Comparison of ENCODE assay signal across 18 cellular contexts in genomic region chr18:41972067-41973000, GRCh38. TPM values are rescaled to one million over a fixed set of nuclear protein-coding genes. Genes with fewer than 3 reads are reported as not detected.
DNase-seq lines count a peak whose midpoint lies in the region; ATAC-seq, FAIRE-seq and TF ChIP-seq lines count a peak whose summit lies in the region.
"Had no signal": no experiment of that assay in that cellular context is flagged by ENCODE, and none has a peak within 500 bp of the region (broad histone marks: within the 10 kb centered on the region; RNA-seq: fewer than 3 reads in every experiment).

No MANE protein-coding gene starts in this region.

- no peak overlapping the region for H3K27ac Mint-ChIP-seq in stimulated activated effector memory CD8-positive, alpha-beta T cell treated with anti-CD3 and anti-CD28 coated beads, Interleukin-12 subunit alpha, Interleukin-12 subunit beta, amount 100 ng/mL, for 72 hours
- no peak overlapping the region for H3K27ac Mint-ChIP-seq in activated CD4-positive, alpha-beta T cell treated with anti-CD3 and anti-CD28 coated beads, Interleukin-2, amount 10 ng/mL, durations not matched to agents 24 days and 14 days
- no peak overlapping the region for H3K27ac Mint-ChIP-seq in activated CD4-positive, alpha-beta memory T cell treated with anti-CD3 and anti-CD28 coated beads for 36 hours
- H3K27ac Mint-ChIP-seq: H9 had no signal

- no peak for ATAC-seq in HepG2
- ATAC-seq in right lobe of liver, result no peak
- ATAC-seq in stimulated activated effector memory CD8-positive, alpha-beta T cell treated with anti-CD3 and anti-CD28 coated beads, Interleukin-12 subunit alpha, Interleukin-12 subunit beta, amount 100 ng/mL, for 72 hours, result peak; percentile 37
- no peak for ATAC-seq in mucosa of descending colon

- no peak overlapping the region for H2BK20ac ChIP-seq in H1 (ENCODE audit: low read length)

- DNase-seq in HepG2 (ENCODE audit: low spot score) (no peak), right lobe of liver (no peak), LHCN-M2 (ENCODE audit: low read depth) (peak; percentile 88), H1 (ENCODE audit: low read depth in 1 of 2, low spot score in 2 of 2) (no peak), mucosa of descending colon (no peak)
- no peak for DNase-seq in stimulated activated effector memory CD8-positive, alpha-beta T cell treated with anti-CD3 and anti-CD28 coated beads, Interleukin-12 subunit alpha, Interleukin-12 subunit beta, amount 100 ng/mL, for 72 hours (ENCODE audit: low spot score in 2 of 2)
- DNase-seq in activated CD4-positive, alpha-beta T cell treated with anti-CD3 and anti-CD28 coated beads, Interleukin-2, amount 10 ng/mL, durations not matched to agents 24 days and 14 days, result no peak
- DNase-seq in activated CD4-positive, alpha-beta memory T cell treated with anti-CD3 and anti-CD28 coated beads for 36 hours, result no peak
- DNase-seq: activated CD4-positive, alpha-beta T cell treated with anti-CD3 and anti-CD28 coated beads for 4 hours; activated T-cell treated with anti-CD3 and anti-CD28 coated beads, Interleukin-2, amount 50 U/mL, for 48 hours; foreskin melanocyte; H9; NCI-H2227 treated with DMSO at 0.1 percent for 48 hours; PC-9; retina; stimulated activated CD4-positive, alpha-beta T cell treated with anti-CD3 and anti-CD28 coated beads, Interleukin-4, amount 100 ng/mL, for 24 hours; stimulated activated naive CD4-positive, alpha-beta T cell treated with Interleukin-2 at 50 U/mL for 16 hours had no signal

- H3K4me3 Mint-ChIP-seq in stimulated activated effector memory CD8-positive, alpha-beta T cell treated with anti-CD3 and anti-CD28 coated beads, Interleukin-12 subunit alpha, Interleukin-12 subunit beta, amount 100 ng/mL, for 72 hours, result no peak overlapping the region
- H3K4me3 Mint-ChIP-seq in activated CD4-positive, alpha-beta T cell treated with anti-CD3 and anti-CD28 coated beads, Interleukin-2, amount 10 ng/mL, durations not matched to agents 24 days and 14 days, result no peak overlapping the region
- H3K4me3 Mint-ChIP-seq in activated CD4-positive, alpha-beta memory T cell treated with anti-CD3 and anti-CD28 coated beads for 36 hours, result no peak overlapping the region
- H3K4me3 Mint-ChIP-seq: H9 had no signal

- intact Hi-C loops in HepG2 (cut with micrococcal nuclease; ENCODE audit: unreplicated experiment) (no loop called here), right lobe of liver (cut with DNase I) (no loop called here), mucosa of descending colon (cut with DNase I, micrococcal nuclease) (no loop called here)
- intact Hi-C loops in activated CD4-positive, alpha-beta T cell treated with anti-CD3 and anti-CD28 coated beads, Interleukin-2, amount 10 ng/mL, durations not matched to agents 24 days and 14 days (cut with micrococcal nuclease), result no loop called here
- intact Hi-C loops in activated CD4-positive, alpha-beta memory T cell treated with anti-CD3 and anti-CD28 coated beads for 36 hours (cut with micrococcal nuclease), result loop anchor here (1.0 kb wide), 1 partner anchor 17 kb away; the partner anchor contains the start of gene PIK3C3

- no peak overlapping the region for H2AK5ac ChIP-seq in H1 (ENCODE audit: low read depth, low read length)

- H2AFZ ChIP-seq in HepG2 (ENCODE audit: low read length) (no peak overlapping the region), H1 (ENCODE audit: low read length) (no peak overlapping the region)
- H2AFZ ChIP-seq: PC-9 had no signal

- H3K27me3 Mint-ChIP-seq in activated CD4-positive, alpha-beta T cell treated with anti-CD3 and anti-CD28 coated beads, Interleukin-2, amount 10 ng/mL, durations not matched to agents 24 days and 14 days, result no peaks in the 10 kb centered on the region
- H3K27me3 Mint-ChIP-seq in activated CD4-positive, alpha-beta memory T cell treated with anti-CD3 and anti-CD28 coated beads for 36 hours, result no peaks in the 10 kb centered on the region

- H4K5ac ChIP-seq in H1 (ENCODE audit: insufficient read length, low read depth, low read length), result no peak overlapping the region

- no peak overlapping the region for H3K23ac ChIP-seq in H1 (ENCODE audit: insufficient read length)

- POLR2A ChIA-PET in HepG2 (lab: Yijun Ruan, JAX) (no interaction called here), H1 (lab: Charles Lee; ENCODE audit: partially characterized antibody) (no interaction called here)
- POLR2A ChIA-PET in activated CD4-positive, alpha-beta memory T cell treated with anti-CD3 and anti-CD28 coated beads for 36 hours (lab: Charles Lee), result interaction anchor here (1.1 kb wide), 1 partner anchor 11 kb away, joined by 4 read pairs; no protein-coding TSS in a partner anchor

- H3K36me3 ChIP-seq in HepG2 (replicated peaks in 1 of 2; ENCODE audit: control insufficient read depth in 1 of 2, insufficient read depth in 2 of 2, low read length in 2 of 2) (peaks cover 2 to 24% of the 10 kb centered on the region in 2 experiments), right lobe of liver (peaks cover 0 to 11% (median 7%) of the 10 kb centered on the region in 4 donors), H1 (ENCODE audit: control insufficient read depth in 2 of 4, insufficient read depth in 4 of 4, low read length in 3 of 4) (peaks cover 2 to 20% (median 6%) of the 10 kb centered on the region in 4 experiments; a peak in 7 of 8 replicates), mucosa of descending colon (ENCODE audit: low read depth) (no peaks in the 10 kb centered on the region)

- H3K9me3 ChIP-seq in HepG2 (ENCODE audit: low read length) (no peaks in the 10 kb centered on the region), right lobe of liver (no peaks in the 10 kb centered on the region), H1 (ENCODE audit: insufficient read depth in 2 of 2, low read depth in 1 of 2, low read length in 1 of 2) (no peaks in the 10 kb centered on the region), mucosa of descending colon (no peaks in the 10 kb centered on the region)
- H3K9me3 ChIP-seq: ascending aorta had no signal

- no peak overlapping the region for H2BK12ac ChIP-seq in H1 (ENCODE audit: low read depth, low read length)

- H3K9ac ChIP-seq in HepG2 (ENCODE audit: insufficient read depth, low read depth, low read length), result no peak overlapping the region
- no peak overlapping the region for H3K9ac ChIP-seq in H1 (replicated peaks in 1 of 4; ENCODE audit: extremely low read depth in 1 of 4, low read depth in 3 of 4, low read length in 3 of 4)

- TF ChIP-seq RAD21 in HepG2 (CRISPR knock-in tag; IDR thresholded peaks at IDR 0.05) (no peak), H1 (IDR thresholded peaks at IDR 0.05 in 1 of 2, conservative IDR thresholded peaks at IDR 0.05 in 1 of 2; ENCODE audit: low read depth in 2 of 2, low read length in 2 of 2) (no peak)

- peaks cover 35% of the 10 kb centered on the region for H3K4me1 Mint-ChIP-seq in stimulated activated effector memory CD8-positive, alpha-beta T cell treated with anti-CD3 and anti-CD28 coated beads, Interleukin-12 subunit alpha, Interleukin-12 subunit beta, amount 100 ng/mL, for 72 hours
- H3K4me1 Mint-ChIP-seq in activated CD4-positive, alpha-beta T cell treated with anti-CD3 and anti-CD28 coated beads, Interleukin-2, amount 10 ng/mL, durations not matched to agents 24 days and 14 days, result peaks cover 22% of the 10 kb centered on the region
- H3K4me1 Mint-ChIP-seq in activated CD4-positive, alpha-beta memory T cell treated with anti-CD3 and anti-CD28 coated beads for 36 hours (ENCODE audit: low read depth), result peaks cover 31% of the 10 kb centered on the region
- H3K4me1 Mint-ChIP-seq: H9 had no signal

- H3K79me2 ChIP-seq in HepG2 (ENCODE audit: insufficient read depth, low read length) (peaks cover 1% of the 10 kb centered on the region), H1 (ENCODE audit: control insufficient read depth in 1 of 2, insufficient read depth in 2 of 2, low read length in 2 of 2) (peaks cover 0 to 12% of the 10 kb centered on the region in 2 experiments; a peak in 1 of 4 replicates)

- H4K91ac ChIP-seq in H1 (replicated peaks; ENCODE audit: insufficient read length, low read length), result no peak overlapping the region

- 83% methylated on average over 4 of the region's 4 CpGs for WGBS in HepG2 (ENCODE audit: low lambda C conversion rate)
- 61% methylated on average over 4 of the region's 4 CpGs for WGBS in right lobe of liver (ENCODE audit: insufficient coverage, low coverage, low lambda C conversion rate, missing lambda C conversion rate)
- WGBS in H1 (ENCODE audit: extremely low coverage in 1 of 2, insufficient coverage in 1 of 2, insufficient read length in 1 of 2, insufficient replicate concordance in 2 of 2, low coverage in 1 of 2, low lambda C conversion rate in 2 of 2, missing lambda C conversion rate in 1 of 2), 2 experiments, result 86% methylated on average over 4 of the region's 4 CpGs; no CpG with 5 or more reads in 1 of the 2 experiments

- no peaks in the 10 kb centered on the region for H3K9me3 Mint-ChIP-seq in stimulated activated effector memory CD8-positive, alpha-beta T cell treated with anti-CD3 and anti-CD28 coated beads, Interleukin-12 subunit alpha, Interleukin-12 subunit beta, amount 100 ng/mL, for 72 hours
- H3K9me3 Mint-ChIP-seq in activated CD4-positive, alpha-beta T cell treated with anti-CD3 and anti-CD28 coated beads, Interleukin-2, amount 10 ng/mL, durations not matched to agents 24 days and 14 days, result no peaks in the 10 kb centered on the region
- no peaks in the 10 kb centered on the region for H3K9me3 Mint-ChIP-seq in activated CD4-positive, alpha-beta memory T cell treated with anti-CD3 and anti-CD28 coated beads for 36 hours
- H3K9me3 Mint-ChIP-seq: H9 had no signal

- no peak for TF ChIP-seq POLR2A in HepG2 (IDR thresholded peaks at IDR 0.05; ENCODE audit: insufficient read depth in 1 of 2, low read depth in 2 of 2, low read length in 2 of 2)
- TF ChIP-seq POLR2A in right lobe of liver (IDR thresholded peaks at IDR 0.05), result no peak
- no peak for TF ChIP-seq POLR2A in H1 (IDR thresholded peaks at IDR 0.05; ENCODE audit: control extremely low read depth in 1 of 2, low read depth in 2 of 2, low read length in 2 of 2)

- H3K56ac ChIP-seq in H1 (replicated peaks; ENCODE audit: insufficient read length, low read depth, low read length), result no peak overlapping the region

- CTCF ChIA-PET in HepG2 (lab: Yijun Ruan, JAX; ENCODE audit: low intra/inter-chr PET ratio, low total read pairs) (no interaction called here), H1 (lab: Charles Lee; ENCODE audit: partially characterized antibody) (interaction anchor here (1.5 kb wide), 1 partner anchor 55 kb away, joined by 4 read pairs; no protein-coding TSS in a partner anchor)
- CTCF ChIA-PET in activated CD4-positive, alpha-beta memory T cell treated with anti-CD3 and anti-CD28 coated beads for 36 hours (lab: Charles Lee), result interaction anchor here (1.5 to 1.9 kb wide), 2 partner anchors 11 to 56 kb away, joined by 3 to 9 read pairs; no protein-coding TSS in a partner anchor

- H3K79me1 ChIP-seq in H1 (ENCODE audit: low read depth, low read length), result peaks cover 3% of the 10 kb centered on the region; the same call in 1 of the 2 replicates

- peaks cover 5% of the 10 kb centered on the region; the same call in 1 of the 2 replicates for H4K20me1 ChIP-seq in HepG2 (ENCODE audit: insufficient read depth, low read length)
- H4K20me1 ChIP-seq in H1 (replicated peaks in 1 of 2; ENCODE audit: control insufficient read depth in 1 of 2, insufficient read depth in 2 of 2, low read length in 2 of 2), result peaks cover 2 to 4% of the 10 kb centered on the region in 2 experiments

- TF ChIP-seq EP300 in HepG2 (IDR thresholded peaks at IDR 0.05; ENCODE audit: low read depth in 2 of 2, low read length in 2 of 2), result no peak
- TF ChIP-seq EP300 in HepG2 (CRISPR knock-in tag; IDR thresholded peaks at IDR 0.05; ENCODE audit: borderline replicate concordance), result no peak
- TF ChIP-seq EP300 in H1 (IDR thresholded peaks at IDR 0.05; ENCODE audit: borderline replicate concordance in 1 of 2, low read depth in 2 of 2, low read length in 2 of 2), result no peak

- in situ Hi-C loops in HepG2 (cut with HindIII; ENCODE audit: extremely low pct_ligation_motif_present, low pct_unique_long_range_greater_than_20kb), result no loop called here

- H3K4me3 ChIP-seq in HepG2 (replicated peaks in 1 of 3; ENCODE audit: insufficient read depth in 1 of 3, low read depth in 2 of 3, low read length in 3 of 3) (no peak overlapping the region), right lobe of liver (no peak overlapping the region), H1 (ENCODE audit: extremely low read depth in 1 of 4, insufficient read depth in 2 of 4, low read depth in 3 of 4, low read length in 4 of 4) (no peak overlapping the region), mucosa of descending colon (no peak overlapping the region)
- H3K4me3 ChIP-seq: ascending aorta, PC-9 had no signal

- FAIRE-seq in HepG2 (lab: Jason Lieb, UNC), result no peak
- FAIRE-seq in H1 (lab: Jason Lieb, UNC), result no peak

- no peaks in the 10 kb centered on the region for H3K23me2 ChIP-seq in H1 (ENCODE audit: low read depth, low read length)

- H3K27ac ChIP-seq in HepG2 (ENCODE audit: extremely low read length, insufficient read depth, low read length) (no peak overlapping the region), right lobe of liver (no peak overlapping the region), H1 (ENCODE audit: low read depth, low read length) (no peak overlapping the region)
- H3K27ac ChIP-seq: ascending aorta, PC-9 had no signal

- H2BK15ac ChIP-seq in H1 (ENCODE audit: low read length), result no peak overlapping the region

- H3K4me2 ChIP-seq in HepG2 (ENCODE audit: low read depth, low read length) (no peak overlapping the region), H1 (ENCODE audit: insufficient read depth in 1 of 2, low read depth in 2 of 2, low read length in 2 of 2) (no peak overlapping the region)
- H3K4me2 ChIP-seq: PC-9 had no signal

- no peak for TF ChIP-seq CTCF in HepG2 (CRISPR knock-in tag; IDR thresholded peaks at IDR 0.05)
- no peak for TF ChIP-seq CTCF in right lobe of liver (IDR thresholded peaks at IDR 0.05)
- TF ChIP-seq CTCF in H1 (IDR thresholded peaks at IDR 0.05; ENCODE audit: control extremely low read depth in 1 of 3, insufficient read depth in 1 of 3, low read depth in 1 of 3, low read length in 3 of 3), result no peak
- no peak for TF ChIP-seq CTCF in mucosa of descending colon (IDR thresholded peaks at IDR 0.05)

- BruUV-seq in HepG2 (replicated peaks; lab: Mats Ljungman, UMichigan), result no TSS peak

- peaks cover 78% of the 10 kb centered on the region for H3K36me3 Mint-ChIP-seq in stimulated activated effector memory CD8-positive, alpha-beta T cell treated with anti-CD3 and anti-CD28 coated beads, Interleukin-12 subunit alpha, Interleukin-12 subunit beta, amount 100 ng/mL, for 72 hours
- peaks cover 36% of the 10 kb centered on the region for H3K36me3 Mint-ChIP-seq in activated CD4-positive, alpha-beta T cell treated with anti-CD3 and anti-CD28 coated beads, Interleukin-2, amount 10 ng/mL, durations not matched to agents 24 days and 14 days (ENCODE audit: low read depth)
- peaks cover 25% of the 10 kb centered on the region for H3K36me3 Mint-ChIP-seq in activated CD4-positive, alpha-beta memory T cell treated with anti-CD3 and anti-CD28 coated beads for 36 hours

- H4K8ac ChIP-seq in H1 (ENCODE audit: extremely low read depth, insufficient read depth, low read length), result no peak overlapping the region

- no peaks in the 10 kb centered on the region for H3K27me3 ChIP-seq in HepG2 (ENCODE audit: control insufficient read depth in 1 of 2, insufficient read depth in 2 of 2, low read length in 2 of 2)
- no peaks in the 10 kb centered on the region for H3K27me3 ChIP-seq in right lobe of liver
- no peaks in the 10 kb centered on the region for H3K27me3 ChIP-seq in H1 (replicated peaks in 1 of 4; ENCODE audit: control insufficient read depth in 3 of 4, extremely low read depth in 1 of 4, insufficient read depth in 3 of 4, low read length in 3 of 4)
- H3K27me3 ChIP-seq: ascending aorta had no signal

- H3K4ac ChIP-seq in H1 (replicated peaks; ENCODE audit: insufficient read length, low read depth, low read length), result no peak overlapping the region

- no peak overlapping the region for H3K14ac ChIP-seq in H1 (ENCODE audit: insufficient read length)

- H3K4me1 ChIP-seq in HepG2 (ENCODE audit: insufficient read depth, low read length) (no peaks in the 10 kb centered on the region), right lobe of liver (no peaks in the 10 kb centered on the region), H1 (replicated peaks in 1 of 4; ENCODE audit: control insufficient read depth in 3 of 4, insufficient read depth in 4 of 4, low read length in 3 of 4) (no peaks in the 10 kb centered on the region), mucosa of descending colon (ENCODE audit: low read depth) (no peaks in the 10 kb centered on the region)
- H3K4me1 ChIP-seq: ascending aorta had no signal

- H2BK120ac ChIP-seq in H1 (replicated peaks; ENCODE audit: low read depth, low read length), result no peak overlapping the region

- no peak overlapping the region for H2BK5ac ChIP-seq in H1 (ENCODE audit: low read depth, low read length)

- no peak overlapping the region for H3K18ac ChIP-seq in H1 (ENCODE audit: extremely low read depth, low read length)

RNA-seq across cellular contexts. Expression of gene PIK3C3, which starts 17.3 kb away (rescaled TPM):
- total RNA-seq in HepG2 (2016; rRNA removed; fragmentation: Illumina TruSeq; extraction: Trizol) (46.4 and 63.8 TPM in 2 replicates), right lobe of liver (10 to 100 TPM; 15.2 to 27.2 (median 19.6) TPM), LHCN-M2 (2014; rRNA removed) (30.3 and 32.5 TPM in 2 replicates), mucosa of descending colon (10 to 100 TPM; 46.2 to 57.1 (median 53.4) TPM)
- total RNA-seq in HepG2 (2016; cell fraction: cytosol; rRNA removed; fragmentation: Illumina TruSeq; extraction: Trizol; ENCODE audit: low read depth), result 47.1 and 55.5 TPM in 2 replicates
- 46.1 and 65.7 TPM in 2 replicates for total RNA-seq in HepG2 (2016; cell fraction: insoluble cytoplasmic fraction; rRNA removed; fragmentation: Illumina TruSeq; extraction: Trizol)
- 24.9 and 32.7 TPM in 2 replicates for total RNA-seq in HepG2 (2016; cell fraction: membrane; rRNA removed; fragmentation: Illumina TruSeq; extraction: Trizol)
- total RNA-seq in HepG2 (2016; cell fraction: nucleus; rRNA removed; fragmentation: Illumina TruSeq; extraction: Trizol), result 58.3 and 59.7 TPM in 2 replicates
- polyA plus RNA-seq in HepG2 (2011; rRNA removed) (32.6 and 42.8 TPM in 2 replicates), H1 (2011; rRNA removed) (10.2 and 15.3 TPM in 2 replicates)
- polyA plus RNA-seq in HepG2 (2011; cell fraction: cytosol; rRNA removed), result 19.9 and 27.2 TPM in 2 replicates
- polyA plus RNA-seq in HepG2 (2011; cell fraction: nucleus; rRNA removed), result 17.0 and 18.4 TPM in 2 replicates
- polyA plus RNA-seq in HepG2 (2012), result 32.6 and 41.7 TPM in 2 replicates
- 3.2 and 3.4 TPM in 2 replicates for polyA plus RNA-seq in HepG2 (2016; cell fraction: cytosol; fragmentation: Illumina TruSeq; extraction: Trizol; ENCODE audit: low read depth)
- 40.4 and 42.0 TPM in 2 replicates for polyA plus RNA-seq in HepG2 (2016; cell fraction: insoluble cytoplasmic fraction; fragmentation: Illumina TruSeq; extraction: Trizol; ENCODE audit: low read depth)
- 6.5 and 8.6 TPM in 2 replicates for polyA plus RNA-seq in HepG2 (2016; cell fraction: membrane; fragmentation: Illumina TruSeq; extraction: Trizol; ENCODE audit: low read depth)
- 29.9 and 39.2 TPM in 2 replicates for polyA plus RNA-seq in HepG2 (2016; cell fraction: nucleus; fragmentation: Illumina TruSeq; extraction: Trizol; ENCODE audit: insufficient read depth, low read depth)
- 19.9 and 24.3 TPM in 2 replicates for polyA minus RNA-seq in HepG2 (2011; rRNA and poly(A)+ RNA removed; ENCODE audit: low replicate concordance)
- polyA minus RNA-seq in HepG2 (2011; cell fraction: cytosol; rRNA and poly(A)+ RNA removed), result 24.6 and 30.2 TPM in 2 replicates
- 141 and 156 TPM in 2 replicates for polyA minus RNA-seq in HepG2 (2011; cell fraction: nucleus; rRNA and poly(A)+ RNA removed)
- polyA plus RNA-seq in LHCN-M2 (2012), result 18.0 TPM
- total RNA-seq in H1 (2021; fragmentation: NEBNext Ultra II Directional; extraction: Animal tissue kit (Norgen Biotek cat#: 25700)), result 47.4 and 51.4 TPM in 2 replicates
- 25.2 TPM for polyA plus RNA-seq in H1 (2011; cell fraction: cytosol; rRNA removed)
- polyA plus RNA-seq in H1 (2011; cell fraction: nucleus; rRNA removed), result 12.7 TPM
- 24.3 to 38.4 TPM (median 31.1 TPM) in 4 replicates for polyA plus RNA-seq in H1 (2012, experiment 1 of 2)
- polyA plus RNA-seq in H1 (2012, experiment 2 of 2), result 1.8 TPM
- 21.1 TPM for polyA plus RNA-seq in H1 (2013, experiment 1 of 2)
- polyA plus RNA-seq in H1 (2013, experiment 2 of 2), result 21.8 TPM
- 45.7 and 90.8 TPM in 2 replicates for polyA minus RNA-seq in H1 (2011; rRNA and poly(A)+ RNA removed)
- polyA minus RNA-seq in H1 (2011; cell fraction: cytosol; rRNA and poly(A)+ RNA removed), result 16.9 TPM
- 83.3 TPM for polyA minus RNA-seq in H1 (2011; cell fraction: nucleus; rRNA and poly(A)+ RNA removed)
- total RNA-seq in activated CD4-positive, alpha-beta T cell treated with anti-CD3 and anti-CD28 coated beads, Interleukin-2, amount 10 ng/mL, durations not matched to agents 24 days and 14 days, result 57.1 and 57.7 TPM in 2 replicates
- total RNA-seq in activated CD4-positive, alpha-beta memory T cell treated with anti-CD3 and anti-CD28 coated beads for 36 hours, result 10 to 100 TPM; 46.8 to 49.5 TPM

Comparison
In these comparisons a context has a peak if more than half of its experiments do, and no peak if none do; other contexts are left out.
1. Of the 41 proteins assayed by ChIP-seq in both HepG2 and H1: peak only in HepG2: none; only in H1: none; in both: MAFK; in neither: 40.